10 cellular contexts compared by ENCODE assay signal in genomic region chr2:108588070-108588668, GRCh38. TPM values are rescaled to one million over a fixed set of nuclear protein-coding genes. Genes with fewer than 3 reads are reported as not detected.
A peak's percentile ranks its signal among the peaks of the same experiment; 100 is the strongest.
DNase-seq lines count a peak whose midpoint lies in the region; ATAC-seq, FAIRE-seq and TF ChIP-seq lines count a peak whose summit lies in the region.
"Had no signal": no experiment of that assay in that cellular context is flagged by ENCODE, and none has a peak within 500 bp of the region (broad histone marks: within the 10 kb centered on the region; RNA-seq: fewer than 3 reads in every experiment).

No MANE protein-coding gene starts in this region.

- H3K27me3 ChIP-seq in adrenal gland (no peaks in the 10 kb centered on the region), upper lobe of left lung (no peaks in the 10 kb centered on the region)

- H3K36me3 ChIP-seq in adrenal gland (replicated peaks in 1 of 2) (no peaks in the 10 kb centered on the region), upper lobe of left lung (no peaks in the 10 kb centered on the region)

- no peak for ATAC-seq in activated naive CD4-positive, alpha-beta T cell treated with anti-CD3 and anti-CD28 coated beads, Interleukin-2, amount 50 U/mL, for 72 hours
- ATAC-seq in left lobe of liver (peak; percentile 52), upper lobe of left lung (ENCODE audit: low FRiP score in 2 of 2) (peak in 1 of 2 donors; percentile 67)

- no peak for FAIRE-seq in RCC 7860 (lab: Jason Lieb, UNC)
- FAIRE-seq: TTC549 had no signal

- no peaks in the 10 kb centered on the region for H3K27me3 Mint-ChIP-seq in activated naive CD4-positive, alpha-beta T cell treated with anti-CD3 and anti-CD28 coated beads, Interleukin-2, amount 50 U/mL, for 24 hours

- WGBS in adrenal gland, 4 donors, result 37 to 44% (median 43%) methylated on average over 3 of the region's 3 CpGs
- 29 to 47% methylated on average over 3 of the region's 3 CpGs for WGBS in upper lobe of left lung, 2 donors

- no peak for DNase-seq in activated naive CD4-positive, alpha-beta T cell treated with anti-CD3 and anti-CD28 coated beads, Interleukin-2, amount 50 U/mL, for 72 hours (ENCODE audit: low spot score in 2 of 2)
- DNase-seq in adrenal gland, result no peak
- DNase-seq in left lobe of liver (ENCODE audit: low spot score), result no peak
- peak in 1 of 2 donors; percentile 45 for DNase-seq in upper lobe of left lung
- DNase-seq in RCC 7860 (ENCODE audit: low spot score), result no peak
- DNase-seq in activated CD4-positive, CD25-positive, alpha-beta regulatory T cell (lab: John Stamatoyannopoulos, UW), result no peak
- no peak for DNase-seq in HPDE6-E6E7 (ENCODE audit: extremely low spot score)

- H3K36me3 Mint-ChIP-seq in activated naive CD4-positive, alpha-beta T cell treated with anti-CD3 and anti-CD28 coated beads, Interleukin-2, amount 50 U/mL, for 24 hours, result no peaks in the 10 kb centered on the region
- H3K36me3 Mint-ChIP-seq in activated naive CD4-positive, alpha-beta T cell treated with anti-CD3 and anti-CD28 coated beads, Interleukin-2, amount 50 U/mL, for 72 hours, result no peaks in the 10 kb centered on the region

- TF ChIP-seq POLR2A in adrenal gland (IDR thresholded peaks at IDR 0.05), result no peak
- TF ChIP-seq POLR2A in upper lobe of left lung (IDR thresholded peaks at IDR 0.05), result peak in 2 of 4 donors; percentile 14 to 76

- peak overlapping the region; percentile 44 for H3K27ac Mint-ChIP-seq in activated naive CD4-positive, alpha-beta T cell treated with anti-CD3 and anti-CD28 coated beads, Interleukin-2, amount 50 U/mL, for 24 hours
- no peak overlapping the region for H3K27ac Mint-ChIP-seq in activated naive CD4-positive, alpha-beta T cell treated with anti-CD3 and anti-CD28 coated beads, Interleukin-2, amount 50 U/mL, for 72 hours

- peaks cover 20% of the 10 kb centered on the region for H3K4me1 Mint-ChIP-seq in activated naive CD4-positive, alpha-beta T cell treated with anti-CD3 and anti-CD28 coated beads, Interleukin-2, amount 50 U/mL, for 24 hours

- H3K9me3 ChIP-seq in adrenal gland (replicated peaks in 1 of 3) (no peaks in the 10 kb centered on the region), upper lobe of left lung (no peaks in the 10 kb centered on the region)

- peaks cover 29 to 56% of the 10 kb centered on the region in 2 donors for H3K4me1 ChIP-seq in adrenal gland (replicated peaks in 1 of 2)
- H3K4me1 ChIP-seq in upper lobe of left lung, result peaks cover 31 to 67% (median 58%) of the 10 kb centered on the region in 4 donors

- TF ChIP-seq CTCF in adrenal gland (IDR thresholded peaks at IDR 0.05) (no peak), upper lobe of left lung (IDR thresholded peaks at IDR 0.05) (no peak)

- TF ChIP-seq EP300 in upper lobe of left lung (IDR thresholded peaks at IDR 0.05), result peak in 1 of 4 donors; percentile 15

- intact Hi-C loops in adrenal gland (cut with DNase I), result loop anchor here (10.0 kb wide), 2 partner anchors 53 to 243 kb away; partner anchors contain the start of gene LIMS1 (in 2 of the 2)

- peak overlapping the region in 1 of 4 donors; percentile 18 for H3K4me3 ChIP-seq in adrenal gland
- peak overlapping the region in 2 of 4 donors; percentile 13 to 31 for H3K4me3 ChIP-seq in upper lobe of left lung

- H3K9me3 Mint-ChIP-seq in activated naive CD4-positive, alpha-beta T cell treated with anti-CD3 and anti-CD28 coated beads, Interleukin-2, amount 50 U/mL, for 24 hours, result no peaks in the 10 kb centered on the region
- H3K9me3 Mint-ChIP-seq in activated naive CD4-positive, alpha-beta T cell treated with anti-CD3 and anti-CD28 coated beads, Interleukin-2, amount 50 U/mL, for 72 hours, result no peaks in the 10 kb centered on the region

- H3K27ac ChIP-seq in adrenal gland (peak overlapping the region; percentile 66 to 85 (median 81)), upper lobe of left lung (peak overlapping the region; percentile 65 to 81 (median 75))
- H3K27ac ChIP-seq: C4-2B had no signal

- H3K4me3 Mint-ChIP-seq in activated naive CD4-positive, alpha-beta T cell treated with anti-CD3 and anti-CD28 coated beads, Interleukin-2, amount 50 U/mL, for 24 hours, result no peak overlapping the region

RNA-seq across cellular contexts. Expression of gene LIMS1, which starts 53.9 kb away (rescaled TPM):
- total RNA-seq in activated naive CD4-positive, alpha-beta T cell treated with anti-CD3 and anti-CD28 coated beads, Interleukin-2, amount 50 U/mL, for 72 hours, result 10 to 100 TPM; 35.6 to 86.5 TPM
- total RNA-seq in adrenal gland (100 to 1,000 TPM; 108 to 182 (median 132) TPM), left lobe of liver (18.1 TPM), upper lobe of left lung (100 to 1,000 TPM in 1 of 6 donors, 10 to 100 TPM in 5; 51.3 to 148 (median 87.7) TPM)
- 10 to 100 TPM; 33.5 to 58.3 (median 48.4) TPM for polyA plus RNA-seq in adrenal gland
